ENCODE assay signal across 8 cellular contexts in the genomic region with DNA sequence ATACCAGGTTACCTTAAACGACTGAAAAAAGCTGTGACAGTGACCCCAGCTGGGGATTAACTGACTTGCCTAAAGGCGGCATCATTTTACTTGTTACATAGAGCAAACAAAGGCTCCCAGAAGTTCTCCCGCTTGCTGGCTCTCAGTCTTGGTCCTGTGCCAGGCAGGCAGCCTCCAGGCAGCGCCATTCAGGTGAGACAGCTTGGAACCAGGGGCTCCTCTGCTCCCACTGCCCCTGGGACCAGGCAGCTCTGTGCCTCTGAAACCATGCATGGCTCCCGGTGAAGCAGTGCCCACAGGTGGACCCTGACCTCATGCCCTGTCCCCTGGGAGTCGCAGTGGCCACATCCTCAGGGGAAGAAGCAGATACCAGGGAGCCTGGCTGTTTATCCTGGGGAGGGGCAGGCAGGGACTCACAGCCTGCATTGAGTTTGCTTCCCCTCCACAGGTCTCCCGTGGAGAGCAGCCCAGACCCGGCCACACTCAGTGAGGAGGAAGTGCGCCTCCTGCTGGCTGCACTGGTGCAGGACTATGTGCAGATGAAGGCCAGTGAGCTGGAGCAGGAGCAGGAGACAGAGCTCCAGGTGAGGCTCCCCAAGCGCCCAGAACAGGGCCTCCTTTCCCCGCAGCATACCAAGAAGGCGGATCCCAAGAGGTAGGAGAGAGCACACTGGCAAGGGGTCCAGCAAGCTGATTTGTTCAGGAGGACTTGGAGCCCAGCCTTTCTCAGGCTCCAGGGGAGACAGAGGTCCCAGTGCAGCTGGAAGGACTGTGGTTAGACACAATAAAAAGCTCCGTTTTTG. TPM values are rescaled to one million over a fixed set of nuclear protein-coding genes. Genes with fewer than 3 reads are reported as not detected.
DNase-seq lines count a peak whose midpoint lies in the region; ATAC-seq and TF ChIP-seq lines count a peak whose summit lies in the region.

No MANE protein-coding gene starts in this region.

- H2BK120ac ChIP-seq in mesendoderm (ENCODE audit: low read depth, low read length): no peak overlapping the region

- no peak overlapping the region for H3K9ac ChIP-seq in mesendoderm (ENCODE audit: low read length)

- no peak overlapping the region for H4K8ac ChIP-seq in mesendoderm (ENCODE audit: low read depth, low read length)

- H3K36me3 ChIP-seq in mesendoderm (ENCODE audit: control insufficient read depth, insufficient read depth, low read length): no peaks in the 10 kb centered on the region

- no CpG with 5 or more reads among the region's 13 CpGs for WGBS in mesendoderm (ENCODE audit: extremely low coverage, insufficient coverage, low lambda C conversion rate)

- H4K5ac ChIP-seq in mesendoderm (ENCODE audit: low read length): no peak overlapping the region

- no peaks in the 10 kb centered on the region for H3K79me2 ChIP-seq in mesendoderm (ENCODE audit: control insufficient read depth, insufficient read depth, low read length)

- H2BK15ac ChIP-seq in mesendoderm (replicated peaks; ENCODE audit: low read depth): no peak overlapping the region

- no peak overlapping the region for H3K4ac ChIP-seq in mesendoderm (ENCODE audit: low read depth, low read length)

- H2AK5ac ChIP-seq in mesendoderm (ENCODE audit: low read length): no peak overlapping the region

- no peak overlapping the region for H2BK5ac ChIP-seq in mesendoderm (ENCODE audit: low read length)

- H3K79me1 ChIP-seq in mesendoderm (ENCODE audit: low read length): no peaks in the 10 kb centered on the region

- TF ChIP-seq CTCF in AG09309 (IDR thresholded peaks at IDR 0.05; ENCODE audit: control insufficient read depth, insufficient read depth, low read depth, low read length, missing control alignments) (peak; percentile 79), choroid plexus epithelial cell (conservative IDR thresholded peaks at IDR 0.05; ENCODE audit: low read depth, low read length) (peak; percentile 82)

- no peaks in the 10 kb centered on the region for H3K27me3 ChIP-seq in mesendoderm (ENCODE audit: insufficient read depth, low read length, poor library complexity)

- H3K4me3 ChIP-seq in AG09309 (ENCODE audit: control insufficient read depth, low read depth, low read length) (no peak overlapping the region), choroid plexus epithelial cell (ENCODE audit: low read depth, low read length) (no peak overlapping the region), mesendoderm (ENCODE audit: low read length) (no peak overlapping the region)

- no peak overlapping the region for H3K4me2 ChIP-seq in mesendoderm (ENCODE audit: low read length)

- no peak overlapping the region for H3K18ac ChIP-seq in mesendoderm (ENCODE audit: low read length)

- no peak overlapping the region for H3K23ac ChIP-seq in mesendoderm (ENCODE audit: low read length)

- DNase-seq in AG09309 (ENCODE audit: low read depth) (no peak), NCI-H2227 treated with DMSO at 0.1 percent for 48 hours (lab: John Stamatoyannopoulos, UW) (peak; percentile 1), choroid plexus epithelial cell (ENCODE audit: low read depth) (peak; percentile 64), mesendoderm (peak; percentile 72)
- DNase-seq in activated CD4-positive, alpha-beta T cell treated with anti-CD3 and anti-CD28 coated beads for 48 hours: peak; percentile 92
- peak; percentile 76 for DNase-seq in stimulated activated CD8-positive, alpha-beta memory T cell treated with anti-CD3 and anti-CD28 coated beads, Interleukin-4, amount 100 ng/mL, for 24 hours (ENCODE audit: low read depth)

- peak overlapping the region; percentile 69 for H3K56ac ChIP-seq in mesendoderm (ENCODE audit: low read length)

- no peaks in the 10 kb centered on the region for H3K4me1 ChIP-seq in mesendoderm (ENCODE audit: control insufficient read depth, low read depth, low read length)

- ATAC-seq in GM18858 (IDR thresholded peaks at IDR 0.05; ENCODE audit: unreplicated experiment) (peak; percentile 38), HG03064 (IDR thresholded peaks at IDR 0.05; ENCODE audit: low read depth, unreplicated experiment) (peak; percentile 45)

- H3K27ac ChIP-seq in mesendoderm (ENCODE audit: low read depth, low read length): no peak overlapping the region

RNA-seq across cellular contexts. Expression of a gene that starts 15.6 kb away (rescaled TPM):
- 10.2 TPM for polyA plus RNA-seq in mesendoderm (2013, experiment 1 of 2)
- polyA plus RNA-seq in mesendoderm (2013, experiment 2 of 2): 9.2 TPM
